10 cellular contexts compared by ENCODE assay signal in genomic region chr1:28971980-28972771, GRCh38. TPM values are rescaled to one million over a fixed set of nuclear protein-coding genes. Genes with fewer than 3 reads are reported as not detected.
A peak's percentile ranks its signal among the peaks of the same experiment; 100 is the strongest.
DNase-seq lines count a peak whose midpoint lies in the region; ATAC-seq and TF ChIP-seq lines count a peak whose summit lies in the region.
"Had no signal": no experiment of that assay in that cellular context is flagged by ENCODE, and none has a peak within 500 bp of the region (broad histone marks: within the 10 kb centered on the region; RNA-seq: fewer than 3 reads in every experiment).

No MANE protein-coding gene starts in this region.

- 58 to 65% methylated on average over 9 of the region's 9 CpGs for WGBS in esophagus squamous epithelium, 2 donors

- H3K27me3 Mint-ChIP-seq in T-cell, result no peaks in the 10 kb centered on the region

- ATAC-seq in T-cell (replicated peaks in 1 of 4) (peak in 3 of 4 experiments; percentile 15 to 47 (median 26)), HG03159 (IDR thresholded peaks at IDR 0.05; ENCODE audit: unreplicated experiment) (no peak)

- H3K27me3 ChIP-seq in esophagus squamous epithelium, result no peaks in the 10 kb centered on the region
- no peaks in the 10 kb centered on the region for H3K27me3 ChIP-seq in skeletal muscle satellite cell (ENCODE audit: control insufficient read depth, insufficient read depth, low read length)

- H3K27ac Mint-ChIP-seq in T-cell, result peak overlapping the region; percentile 56 to 81

- no peak overlapping the region for H3K9ac ChIP-seq in skeletal muscle satellite cell (ENCODE audit: low read depth, low read length)

- CTCF ChIA-PET in T-cell (lab: Charles Lee), result no interaction called here

- DNase-seq in HCEC 1CT (peak; percentile 91), T-cell (no peak), esophagus squamous epithelium (lab: John Stamatoyannopoulos, UW) (no peak), NCI-H774 (lab: John Stamatoyannopoulos, UW) (no peak), NCI-H2227 (lab: John Stamatoyannopoulos, UW; ENCODE audit: unreplicated experiment) (no peak), NCI-H2029 treated with DMSO at 0.1 percent for 48 hours (lab: John Stamatoyannopoulos, UW) (no peak)
- DNase-seq: left cardiac atrium, NCI-H1436 had no signal

- H3K36me3 ChIP-seq in esophagus squamous epithelium, result no peaks in the 10 kb centered on the region
- H3K36me3 ChIP-seq in skeletal muscle satellite cell (ENCODE audit: insufficient read depth, low read length), result no peaks in the 10 kb centered on the region

- H3K4me1 ChIP-seq in esophagus squamous epithelium (peaks cover 0 to 34% (median 12%) of the 10 kb centered on the region in 3 donors), skeletal muscle satellite cell (ENCODE audit: control insufficient read depth, insufficient read depth, low read length) (peaks cover 28% of the 10 kb centered on the region)

- H3K9me3 Mint-ChIP-seq in T-cell, result no peaks in the 10 kb centered on the region

- H3K4me3 ChIP-seq in esophagus squamous epithelium (no peak overlapping the region), skeletal muscle satellite cell (ENCODE audit: low read length) (no peak overlapping the region)

- TF ChIP-seq CTCF in esophagus squamous epithelium (IDR thresholded peaks at IDR 0.05), result no peak

- TF ChIP-seq POLR2A in esophagus squamous epithelium (IDR thresholded peaks at IDR 0.05), result no peak

- H3K4me3 Mint-ChIP-seq in T-cell, result peak overlapping the region in 2 of 3 donors; percentile 17 to 21

- peak overlapping the region; percentile 34 for H3K4me2 ChIP-seq in skeletal muscle satellite cell (ENCODE audit: low read length)

- intact Hi-C loops in esophagus squamous epithelium (cut with DNase I), result no loop called here

- no peaks in the 10 kb centered on the region for H3K9me3 ChIP-seq in esophagus squamous epithelium
- H3K9me3 ChIP-seq in skeletal muscle satellite cell (replicated peaks; ENCODE audit: low read length), result no peaks in the 10 kb centered on the region

- H3K36me3 Mint-ChIP-seq in T-cell, result peaks cover 19% of the 10 kb centered on the region

- H3K4me1 Mint-ChIP-seq in T-cell, result peaks cover 69 to 73% (median 69%) of the 10 kb centered on the region in 3 donors

- H3K27ac ChIP-seq in esophagus squamous epithelium, result peak overlapping the region; percentile 31 to 65 (median 50)

- POLR2A ChIA-PET in T-cell (lab: Charles Lee), result no interaction called here

RNA-seq across cellular contexts. Expression of gene EPB41, which starts 57.8 kb away (rescaled TPM):
- 100 to 1,000 TPM; 199 to 257 (median 241) TPM for total RNA-seq in T-cell
- 10 to 100 TPM; 28.5 to 43.9 (median 41.8) TPM for total RNA-seq in esophagus squamous epithelium
- total RNA-seq in skeletal muscle satellite cell (2012; rRNA removed), result 1.3 TPM in 2 replicates

Comparison
In these comparisons a context has a peak if more than half of its experiments do, and no peak if none do; other contexts are left out.
1. RNA of gene EPB41, which starts 57.8 kb away (total RNA-seq): 199 to 257 TPM in T-cell; 28.5 to 43.9 TPM in esophagus squamous epithelium; every median in the first group is over 4 times any median in the second.